In the genomic region with DNA sequence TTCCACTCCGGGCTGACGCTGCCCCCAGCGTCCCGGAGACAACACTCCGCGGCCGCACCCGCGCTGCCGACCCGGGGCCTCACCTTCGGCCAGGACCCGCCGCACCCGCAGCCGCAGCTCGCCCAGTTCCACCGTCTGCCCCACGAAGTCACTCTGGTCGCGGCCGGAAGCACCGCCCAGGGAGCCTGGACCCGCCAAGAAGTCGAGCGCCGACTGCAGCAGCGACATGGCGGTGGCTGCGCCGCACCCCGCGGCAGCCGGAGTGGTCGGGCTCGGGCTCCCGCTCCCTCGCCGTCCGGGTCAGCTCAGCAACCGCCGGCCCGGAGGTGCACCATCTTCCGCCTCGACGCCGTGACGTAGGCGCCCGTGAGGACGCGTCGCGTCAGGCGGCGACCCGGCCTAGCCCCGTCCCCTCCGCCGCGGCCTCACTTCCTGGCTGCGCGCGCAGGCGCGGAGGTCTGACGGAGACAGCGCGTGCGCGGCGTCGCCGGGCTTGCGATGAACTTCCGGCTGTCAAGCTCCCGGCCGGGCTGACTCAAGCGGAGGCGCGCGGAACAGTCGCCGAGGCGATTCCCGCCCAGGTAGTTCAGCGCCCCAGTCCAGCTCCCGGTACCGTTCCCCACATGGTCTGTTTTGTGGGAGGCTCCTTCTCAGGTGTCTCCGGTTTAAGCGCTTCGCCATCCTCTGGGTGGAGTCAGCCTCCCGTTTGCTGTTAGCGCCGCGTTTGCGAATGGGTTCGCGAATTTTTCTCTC, we compare ENCODE assay signal across 8 cellular contexts. TPM values are rescaled to one million over a fixed set of nuclear protein-coding genes. Genes with fewer than 3 reads are reported as not detected.
DNase-seq lines count a peak whose midpoint lies in the region; ATAC-seq and TF ChIP-seq lines count a peak whose summit lies in the region.

GAK (minus strand) TSS at position 357 of the 753 bp plus-strand sequence; CDS start at position 228, 129 bp downstream.
A gene with protein sequence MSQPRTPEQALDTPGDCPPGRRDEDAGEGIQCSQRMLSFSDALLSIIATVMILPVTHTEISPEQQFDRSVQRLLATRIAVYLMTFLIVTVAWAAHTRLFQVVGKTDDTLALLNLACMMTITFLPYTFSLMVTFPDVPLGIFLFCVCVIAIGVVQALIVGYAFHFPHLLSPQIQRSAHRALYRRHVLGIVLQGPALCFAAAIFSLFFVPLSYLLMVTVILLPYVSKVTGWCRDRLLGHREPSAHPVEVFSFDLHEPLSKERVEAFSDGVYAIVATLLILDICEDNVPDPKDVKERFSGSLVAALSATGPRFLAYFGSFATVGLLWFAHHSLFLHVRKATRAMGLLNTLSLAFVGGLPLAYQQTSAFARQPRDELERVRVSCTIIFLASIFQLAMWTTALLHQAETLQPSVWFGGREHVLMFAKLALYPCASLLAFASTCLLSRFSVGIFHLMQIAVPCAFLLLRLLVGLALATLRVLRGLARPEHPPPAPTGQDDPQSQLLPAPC (plus strand): TSS at position 501 of the 753 bp plus-strand sequence. CDS start 15,280 bp downstream, outside the sequence.

- H3K27me3 ChIP-seq in left lung, result no peaks in the 10 kb centered on the region

- intact Hi-C loops in CD14-positive monocyte (cut with micrococcal nuclease), result loop anchor here in 1 of 2 donors (5.0 to 10.0 kb wide), 2 partner anchors 237 to 360 kb away; no protein-coding TSS in a partner anchor
- intact Hi-C loops in dendritic cell treated with granulocyte-macrophage colony-stimulating factor and Interleukin-4, amounts not matched to agents 40 ng/mL and 50 ng/mL, for 4 days (cut with micrococcal nuclease), result loop anchor here (5.0 kb wide), 1 partner anchor 55 kb away; the partner anchor contains the start of gene IDUA
- intact Hi-C loops in left lung (cut with DNase I), result no loop called here

- peak within 1 kb of the TSS; percentile 95 for H3K4me3 ChIP-seq in left lung

- no peaks in the 10 kb centered on the region for H3K9me3 Mint-ChIP-seq in CD14-positive monocyte
- no peaks in the 10 kb centered on the region for H3K9me3 Mint-ChIP-seq in dendritic cell treated with granulocyte-macrophage colony-stimulating factor and Interleukin-4, amounts not matched to agents 40 ng/mL and 50 ng/mL, for 4 days

- H3K27me3 Mint-ChIP-seq in CD14-positive monocyte (ENCODE audit: low read depth in 3 of 3), result peaks cover 0 to 3% (median 3%) of the 10 kb centered on the region in 3 donors
- no peaks in the 10 kb centered on the region for H3K27me3 Mint-ChIP-seq in dendritic cell treated with granulocyte-macrophage colony-stimulating factor and Interleukin-4, amounts not matched to agents 40 ng/mL and 50 ng/mL, for 4 days

- peak within 1 kb of the TSS; percentile 96 to 99 (median 97) for H3K27ac Mint-ChIP-seq in CD14-positive monocyte
- peak within 1 kb of the TSS; percentile 97 for H3K27ac Mint-ChIP-seq in dendritic cell treated with granulocyte-macrophage colony-stimulating factor and Interleukin-4, amounts not matched to agents 40 ng/mL and 50 ng/mL, for 4 days

- H3K4me1 Mint-ChIP-seq in CD14-positive monocyte, result peaks cover 66% of the 10 kb centered on the region
- H3K4me1 Mint-ChIP-seq in dendritic cell treated with granulocyte-macrophage colony-stimulating factor and Interleukin-4, amounts not matched to agents 40 ng/mL and 50 ng/mL, for 4 days (ENCODE audit: low read depth), result peaks cover 68% of the 10 kb centered on the region

- peak within 1 kb of the TSS; percentile 96 to 98 for H3K4me3 Mint-ChIP-seq in CD14-positive monocyte
- H3K4me3 Mint-ChIP-seq in dendritic cell treated with granulocyte-macrophage colony-stimulating factor and Interleukin-4, amounts not matched to agents 40 ng/mL and 50 ng/mL, for 4 days, result peak within 1 kb of the TSS; percentile 97

- no peaks in the 10 kb centered on the region for H3K36me3 ChIP-seq in left lung

- peak within 1 kb of the TSS; percentile 79 to 96 for H3K27ac ChIP-seq in left lung

- DNase-seq in CD14-positive monocyte (ENCODE audit: low spot score) (peak; percentile 95), NCI-H748 treated with DMSO at 0.1 percent for 48 hours (lab: John Stamatoyannopoulos, UW) (peak; percentile 33), left lung (peak; percentile 95 to 100)
- peak; percentile 92 to 94 for DNase-seq in activated CD4-positive, alpha-beta T cell treated with anti-CD3 and anti-CD28 coated beads, Interleukin-2, amount 50 U/mL, for 4 hours
- DNase-seq in stimulated activated CD4-positive, alpha-beta T cell treated with anti-CD3 and anti-CD28 coated beads, Interleukin-2, amount 100 ng/mL, for 4 hours (ENCODE audit: low read depth), result peak; percentile 95

- peaks cover 1 to 13% of the 10 kb centered on the region in 2 donors for H3K36me3 Mint-ChIP-seq in CD14-positive monocyte
- peaks cover 32% of the 10 kb centered on the region for H3K36me3 Mint-ChIP-seq in dendritic cell treated with granulocyte-macrophage colony-stimulating factor and Interleukin-4, amounts not matched to agents 40 ng/mL and 50 ng/mL, for 4 days (ENCODE audit: low read depth)

- H3K4me1 ChIP-seq in left lung, result peaks cover 16 to 61% of the 10 kb centered on the region in 2 donors

- no peaks in the 10 kb centered on the region for H3K9me3 ChIP-seq in left lung

- ATAC-seq in GM19397 (IDR thresholded peaks at IDR 0.05; ENCODE audit: unreplicated experiment) (peak; percentile 91), HG03565 (IDR thresholded peaks at IDR 0.05; ENCODE audit: unreplicated experiment) (peak; percentile 77), left lung (peak; percentile 98)

- TF ChIP-seq CTCF in CD14-positive monocyte (IDR thresholded peaks at IDR 0.05), result no peak
- peak in 1 of 2 donors; percentile 36 for TF ChIP-seq CTCF in left lung (IDR thresholded peaks at IDR 0.05)

RNA-seq across cellular contexts. Expression of gene GAK, which starts in this region (rescaled TPM):
- 10 to 100 TPM; 40.3 to 54.9 TPM for polyA plus RNA-seq in CD14-positive monocyte
- 100 to 1,000 TPM; 109 to 121 TPM for total RNA-seq in left lung

RNA-seq across cellular contexts. Expression of the second gene that starts in this region (rescaled TPM):
- 10 to 100 TPM; 18.9 to 20.7 TPM for polyA plus RNA-seq in CD14-positive monocyte
- total RNA-seq in left lung, result 10 to 100 TPM; 29.9 to 31.5 TPM

Comparison
In these comparisons a context has a peak if more than half of its experiments do, and no peak if none do; other contexts are left out.
1. Peak in every context shown above with its lines: DNase-seq, ATAC-seq, H3K4me3 ChIP-seq and H3K27ac ChIP-seq.
2. DNase-seq: peak in every context shown above with its lines; median percentile 98 in left lung; 95 in CD14-positive monocyte; 95 in stimulated activated CD4-positive, alpha-beta T cell treated with anti-CD3 and anti-CD28 coated beads, Interleukin-2, amount 100 ng/mL, for 4 hours; 93 in activated CD4-positive, alpha-beta T cell treated with anti-CD3 and anti-CD28 coated beads, Interleukin-2, amount 50 U/mL, for 4 hours; 33 in NCI-H748 treated with DMSO at 0.1 percent for 48 hours.